Comparison of ENCODE assay signal across 18 cellular contexts in genomic region chr5:1090538-1090937, GRCh38. TPM values are rescaled to one million over a fixed set of nuclear protein-coding genes. Genes with fewer than 3 reads are reported as not detected.
A peak's percentile ranks its signal among the peaks of the same experiment; 100 is the strongest.
DNase-seq lines count a peak whose midpoint lies in the region; ATAC-seq and TF ChIP-seq lines count a peak whose summit lies in the region.
"Had no signal": no experiment of that assay in that cellular context is flagged by ENCODE, and none has a peak within 500 bp of the region (broad histone marks: within the 10 kb centered on the region; RNA-seq: fewer than 3 reads in every experiment).

No MANE protein-coding gene starts in this region.

- no peak overlapping the region for H3K4ac ChIP-seq in neuronal stem cell (ENCODE audit: low read length)

- no peaks in the 10 kb centered on the region for H3K4me1 ChIP-seq in GM23248 (ENCODE audit: insufficient read depth)
- H3K4me1 ChIP-seq in neuronal stem cell (ENCODE audit: control insufficient read depth in 2 of 2, insufficient read depth in 1 of 2, low read depth in 1 of 2, low read length in 2 of 2): peaks cover 0 to 12% of the 10 kb centered on the region in 2 donors

- no peak overlapping the region for H4K91ac ChIP-seq in neuronal stem cell (ENCODE audit: low read depth, low read length, poor library complexity)

- H3K4me3 Mint-ChIP-seq in osteocyte (ENCODE audit: unreplicated experiment): no peak overlapping the region
- H3K4me3 Mint-ChIP-seq: central memory CD8-positive, alpha-beta T cell had no signal

- H3K27me3 ChIP-seq in GM23248 (replicated peaks; ENCODE audit: insufficient read depth) (no peaks in the 10 kb centered on the region), neuronal stem cell (ENCODE audit: control insufficient read depth in 3 of 3, insufficient read depth in 3 of 3, low read depth in 1 of 3, low read length in 3 of 3) (no peaks in the 10 kb centered on the region)
- H3K27me3 ChIP-seq: esophagus muscularis mucosa had no signal

- H3K9me2 ChIP-seq in GM23248 (ENCODE audit: insufficient read depth): no peaks in the 10 kb centered on the region

- no peak overlapping the region for H3K27ac ChIP-seq in GM23248
- peak overlapping the region; percentile 31; the same call in 1 of the 2 replicates for H3K27ac ChIP-seq in VCaP
- H3K27ac ChIP-seq in neuronal stem cell (replicated peaks; ENCODE audit: low read length): no peak overlapping the region

- no peak overlapping the region for H3K23ac ChIP-seq in neuronal stem cell (ENCODE audit: low read depth, low read length, poor library complexity)

- H3F3A ChIP-seq in GM23248 (ENCODE audit: insufficient read depth): no peaks in the 10 kb centered on the region

- intact Hi-C loops in left colon (cut with DNase I, micrococcal nuclease): no loop called here

- TF ChIP-seq CTCF in VCaP (conservative IDR thresholded peaks at IDR 0.05) (no peak), osteocyte (IDR thresholded peaks at IDR 0.05) (no peak)

- peaks cover 14% of the 10 kb centered on the region for H3K79me1 ChIP-seq in neuronal stem cell (ENCODE audit: low read depth, low read length)

- H3K4me1 Mint-ChIP-seq in osteocyte (ENCODE audit: unreplicated experiment): no peaks in the 10 kb centered on the region

- WGBS in GM23248 (ENCODE audit: low coverage in 1 of 2, low lambda C conversion rate in 2 of 2, missing lambda C conversion rate in 2 of 2), 2 experiments: 50 to 55% methylated on average over 16 of the region's 16 CpGs
- no CpG with 5 or more reads among the region's 16 CpGs for WGBS in neuronal stem cell (ENCODE audit: extremely low coverage in 2 of 2, insufficient read length in 2 of 2, insufficient replicate concordance in 1 of 2), 2 donors

- no peak overlapping the region for H3K14ac ChIP-seq in neuronal stem cell (ENCODE audit: low read length)

- no peak overlapping the region for H4K8ac ChIP-seq in neuronal stem cell (ENCODE audit: low read depth, low read length)

- H2AFZ ChIP-seq in GM23248 (no peak overlapping the region), neuronal stem cell (ENCODE audit: low read length) (no peak overlapping the region)

- H3K36me3 Mint-ChIP-seq in osteocyte (ENCODE audit: unreplicated experiment): no peaks in the 10 kb centered on the region

- no peak overlapping the region for H3K9ac ChIP-seq in GM23248
- no peak overlapping the region for H3K9ac ChIP-seq in neuronal stem cell (ENCODE audit: low read depth, low read length, poor library complexity)

- no peaks in the 10 kb centered on the region for H3K36me3 ChIP-seq in GM23248 (ENCODE audit: low read depth)
- H3K36me3 ChIP-seq in neuronal stem cell (replicated peaks in 1 of 2; ENCODE audit: control insufficient read depth in 2 of 2, insufficient read depth in 2 of 2, low read length in 2 of 2): peaks cover 40 to 55% of the 10 kb centered on the region in 2 donors

- H2BK5ac ChIP-seq in neuronal stem cell (ENCODE audit: low read length): peak overlapping the region; percentile 71

- H3K9me3 Mint-ChIP-seq in osteocyte (ENCODE audit: unreplicated experiment): no peaks in the 10 kb centered on the region
- H3K9me3 Mint-ChIP-seq: central memory CD8-positive, alpha-beta T cell had no signal

- no peak overlapping the region for H3K27ac Mint-ChIP-seq in osteocyte (ENCODE audit: unreplicated experiment)

- H2BK120ac ChIP-seq in neuronal stem cell (ENCODE audit: low read depth, low read length): no peak overlapping the region

- DNase-seq in GM23248 (peak; percentile 24), glomerular visceral epithelial cell (ENCODE audit: extremely low spot score) (peak; percentile 62), neuronal stem cell (ENCODE audit: low spot score) (no peak), left colon (no peak), activated gamma-delta T cell treated with Interleukin-2 at 50 U/mL for 16 hours (no peak), osteocyte (ENCODE audit: extremely low spot score, unreplicated experiment) (no peak)
- no peak for DNase-seq in stimulated activated CD4-positive, alpha-beta T cell treated with anti-CD3 and anti-CD28 coated beads, Interleukin-4, amount 100 ng/mL, for 4 hours
- DNase-seq: activated CD4-positive, alpha-beta T cell treated with anti-CD3 and anti-CD28 coated beads for 48 hours; amniotic stem cell; effector CD4-positive, alpha-beta T cell; midbrain; MV-4-11; NCI-H187; stimulated activated naive CD4-positive, alpha-beta T cell treated with Interleukin-2 at 50 U/mL for 16 hours; trophoblast cell had no signal

- no peak overlapping the region for H3K18ac ChIP-seq in neuronal stem cell (ENCODE audit: low read length)

- H3K4me3 ChIP-seq in GM23248 (no peak overlapping the region), neuronal stem cell (ENCODE audit: low read length in 2 of 2) (no peak overlapping the region)
- H3K4me3 ChIP-seq: esophagus muscularis mucosa had no signal

- H2BK12ac ChIP-seq in neuronal stem cell (ENCODE audit: low read length): no peak overlapping the region

- no peak for ATAC-seq in left colon

- H3K27me3 Mint-ChIP-seq in osteocyte (ENCODE audit: unreplicated experiment): no peaks in the 10 kb centered on the region
- H3K27me3 Mint-ChIP-seq: central memory CD8-positive, alpha-beta T cell had no signal

- no peak overlapping the region for H3K4me2 ChIP-seq in GM23248 (ENCODE audit: unreplicated experiment)
- H3K4me2 ChIP-seq in neuronal stem cell (ENCODE audit: insufficient read depth, low read length, poor library complexity, severe bottlenecking): no peak overlapping the region

- H3K9me3 ChIP-seq in GM23248 (ENCODE audit: low read depth) (no peaks in the 10 kb centered on the region), neuronal stem cell (replicated peaks in 1 of 2; ENCODE audit: control insufficient read depth in 2 of 2, insufficient read depth in 1 of 2, low read depth in 1 of 2, low read length in 2 of 2) (no peaks in the 10 kb centered on the region)
- H3K9me3 ChIP-seq: esophagus muscularis mucosa had no signal

- no peaks in the 10 kb centered on the region for H4K20me1 ChIP-seq in GM23248 (ENCODE audit: insufficient read depth)

- H3K79me2 ChIP-seq in GM23248 (ENCODE audit: insufficient read depth): no peaks in the 10 kb centered on the region

- no peak overlapping the region for H2AK5ac ChIP-seq in neuronal stem cell (ENCODE audit: low read depth, low read length)

- H2BK15ac ChIP-seq in neuronal stem cell (ENCODE audit: low read length): no peak overlapping the region

- in situ Hi-C loops in GM23248 (cut with MboI): no loop called here

RNA-seq across cellular contexts. Expression of gene SLC12A7, which starts 21.3 kb away (rescaled TPM):
- 1.6 and 1.9 TPM in 2 replicates for total RNA-seq in GM23248 (2014; rRNA removed; shearing (Covaris generic))
- 0.46 and 0.75 TPM in 2 replicates for polyA plus RNA-seq in GM23248 (2016; fragmentation: Nextera tagmentation; extraction: Ambion mirVana)
- 25.7 TPM for polyA plus RNA-seq in neuronal stem cell (2013, experiment 1 of 2)
- polyA plus RNA-seq in neuronal stem cell (2013, experiment 2 of 2): 25.0 TPM
- total RNA-seq in left colon (10 to 100 TPM; 70.4 to 88.3 TPM), osteocyte (9.4 and 11.5 TPM in 2 replicates)

Comparison
In these comparisons a context has a peak if more than half of its experiments do, and no peak if none do; other contexts are left out.
1. DNase-seq: peak in GM23248 (single experiment) and glomerular visceral epithelial cell (single experiment); none in neuronal stem cell (single experiment), left colon (0 of 2), activated gamma-delta T cell treated with Interleukin-2 at 50 U/mL for 16 hours (single experiment), stimulated activated CD4-positive, alpha-beta T cell treated with anti-CD3 and anti-CD28 coated beads, Interleukin-4, amount 100 ng/mL, for 4 hours (0 of 2) and osteocyte (single experiment).